22 cellular contexts compared by ENCODE assay signal in genomic region chr9:136229096-136230065, GRCh38. TPM values are rescaled to one million over a fixed set of nuclear protein-coding genes. Genes with fewer than 3 reads are reported as not detected.
DNase-seq lines count a peak whose midpoint lies in the region; ATAC-seq and TF ChIP-seq lines count a peak whose summit lies in the region.
"Had no signal": no experiment of that assay in that cellular context is flagged by ENCODE, and none has a peak within 500 bp of the region (broad histone marks: within the 10 kb centered on the region; RNA-seq: fewer than 3 reads in every experiment).

No MANE protein-coding gene starts in this region.

- CTCF ChIA-PET in AG04450 (lab: Charles Lee) = interaction anchor here (1.0 to 1.2 kb wide), 2 partner anchors 14 to 59 kb away, joined by 3 read pairs; no protein-coding TSS in a partner anchor

- POLR2A ChIA-PET in AG04450 (lab: Yijun Ruan, JAX) = no interaction called here

- H3K79me2 ChIP-seq in hepatocyte = peaks cover 25% of the 10 kb centered on the region

- no peak overlapping the region for H2AFZ ChIP-seq in hepatocyte

- DNase-seq in AG04450 (ENCODE audit: low read depth, low spot score) (no peak), G401 (ENCODE audit: low spot score) (peak; percentile 46), T1000 (lab: John Stamatoyannopoulos, UW) (peak; percentile 20), fibroblast of mammary gland (ENCODE audit: low read depth) (peak; percentile 42), hepatocyte (ENCODE audit: low spot score) (no peak), BE2C (no peak)
- DNase-seq: activated CD4-positive, alpha-beta T cell treated with anti-CD3 and anti-CD28 coated beads for 4 hours; activated naive CD4-positive, alpha-beta T cell treated with Interleukin-2 at 50 U/mL for 16 hours; AML-193; glutamatergic neuron; GOT3; NCI-H1417 treated with DMSO at 0.1 percent for 48 hours; NK-92 treated with Interleukin-12 subunit alpha and Interleukin-12 subunit beta, amount 100 ng/mL, for 24 hours; Right ventricle myocardium superior; stimulated activated CD4-positive, alpha-beta T cell treated with anti-CD3 and anti-CD28 coated beads, Interleukin-2, amount 100 ng/mL, for 48 hours; T-cell had no signal

- H4K20me1 ChIP-seq in hepatocyte (ENCODE audit: insufficient read depth, poor library complexity, severe bottlenecking) = peaks cover 9% of the 10 kb centered on the region

- no peaks in the 10 kb centered on the region for H3K9me2 ChIP-seq in hepatocyte (replicated peaks; ENCODE audit: insufficient read depth)

- no peak overlapping the region for H3K4me2 ChIP-seq in hepatocyte
- H3K4me2 ChIP-seq: KMS-11 had no signal

- ATAC-seq in GM18868 (IDR thresholded peaks at IDR 0.05; ENCODE audit: unreplicated experiment) = no peak
- ATAC-seq in GM19328 (IDR thresholded peaks at IDR 0.05; ENCODE audit: unreplicated experiment) = no peak
- ATAC-seq: T-cell had no signal

- H3K27ac ChIP-seq in AG04450 (ENCODE audit: low read depth, low read length) (peak overlapping the region; percentile 31), hepatocyte (no peak overlapping the region)
- H3K27ac ChIP-seq: KMS-11 had no signal

- H3K36me3 ChIP-seq in hepatocyte (replicated peaks; ENCODE audit: insufficient read depth, low read depth) (no peaks in the 10 kb centered on the region), BE2C (peaks cover 48% of the 10 kb centered on the region)

- 94% methylated on average over 33 of the region's 33 CpGs for WGBS in hepatocyte (ENCODE audit: low lambda C conversion rate, missing lambda C conversion rate)

- in situ Hi-C loops in G401 (cut with HindIII; ENCODE audit: low sequenced_read_pairs) = no loop called here

- no peak overlapping the region for H3K4me3 ChIP-seq in AG04450 (ENCODE audit: low read depth, low read length)
- H3K4me3 ChIP-seq in fibroblast of mammary gland (ENCODE audit: control insufficient read depth, low read depth, low read length) = no peak overlapping the region
- no peak overlapping the region for H3K4me3 ChIP-seq in hepatocyte
- no peak overlapping the region for H3K4me3 ChIP-seq in BE2C (ENCODE audit: low read depth, low read length)

- no peaks in the 10 kb centered on the region for H3K27me3 ChIP-seq in AG04450 (ENCODE audit: control insufficient read depth, insufficient read depth, low read length)
- H3K27me3 ChIP-seq in hepatocyte = no peaks in the 10 kb centered on the region
- H3K27me3 ChIP-seq in BE2C = no peaks in the 10 kb centered on the region

- no peaks in the 10 kb centered on the region for H3K4me1 ChIP-seq in hepatocyte (ENCODE audit: insufficient read depth)
- peaks cover 18% of the 10 kb centered on the region for H3K4me1 ChIP-seq in BE2C

- TF ChIP-seq CTCF in AG04450 (IDR thresholded peaks at IDR 0.05; ENCODE audit: low read depth, low read length) (no peak), fibroblast of mammary gland (conservative IDR thresholded peaks at IDR 0.05; ENCODE audit: control insufficient read depth, insufficient read depth, low read depth, low read length) (no peak), hepatocyte (IDR thresholded peaks at IDR 0.05; ENCODE audit: poor library complexity) (no peak), BE2C (IDR thresholded peaks at IDR 0.05; ENCODE audit: low read depth, low read length) (no peak)

- no peaks in the 10 kb centered on the region for H3K9me3 ChIP-seq in AG04450 (ENCODE audit: control insufficient read depth, insufficient read depth, low read length)
- no peaks in the 10 kb centered on the region for H3K9me3 ChIP-seq in hepatocyte (ENCODE audit: low read depth)
- H3K9me3 ChIP-seq in BE2C = no peaks in the 10 kb centered on the region

RNA-seq across cellular contexts. Expression of gene QSOX2, which starts 16.2 kb away (rescaled TPM):
- polyA plus RNA-seq in AG04450 (2011; rRNA removed) (12.8 and 14.7 TPM in 2 replicates), hepatocyte (2.6 and 3.3 TPM in 2 replicates)
- 8.4 and 9.3 TPM in 2 replicates for polyA minus RNA-seq in AG04450 (2011; rRNA and poly(A)+ RNA removed)
- 9.0 and 13.7 TPM in 2 replicates for total RNA-seq in G401 (2014; rRNA removed; shearing (Covaris generic))
- 9.4 and 11.0 TPM in 2 replicates for total RNA-seq in hepatocyte
- 65.1 TPM for polyA plus RNA-seq in BE2C (2012; ENCODE audit: insufficient read depth, insufficient read length, low read depth)

RNA-seq across cellular contexts. Expression of gene LHX3, which starts 24.5 kb away (rescaled TPM):
- not detected in 2 replicates for polyA plus RNA-seq in AG04450 (2011; rRNA removed)
- not detected in 2 replicates for polyA minus RNA-seq in AG04450 (2011; rRNA and poly(A)+ RNA removed)
- total RNA-seq in G401 (2014; rRNA removed; shearing (Covaris generic)) = not detected in 2 replicates
- total RNA-seq in hepatocyte = not detected in 2 replicates
- polyA plus RNA-seq in hepatocyte = not detected in 2 replicates
- not detected for polyA plus RNA-seq in BE2C (2012; ENCODE audit: insufficient read depth, insufficient read length, low read depth)
- total RNA-seq: epithelial cell of proximal tubule, liver, osteocyte, Right ventricle myocardium superior had no signal
- polyA plus RNA-seq: liver had no signal

Comparison
In these comparisons a context has a peak if more than half of its experiments do, and no peak if none do; other contexts are left out.
1. DNase-seq: peak in G401 (single experiment), T1000 (single experiment) and fibroblast of mammary gland (single experiment); none in AG04450 (single experiment), hepatocyte (single experiment) and BE2C (single experiment).